ENCODE assay signal across 1 cellular context in the genomic region with DNA sequence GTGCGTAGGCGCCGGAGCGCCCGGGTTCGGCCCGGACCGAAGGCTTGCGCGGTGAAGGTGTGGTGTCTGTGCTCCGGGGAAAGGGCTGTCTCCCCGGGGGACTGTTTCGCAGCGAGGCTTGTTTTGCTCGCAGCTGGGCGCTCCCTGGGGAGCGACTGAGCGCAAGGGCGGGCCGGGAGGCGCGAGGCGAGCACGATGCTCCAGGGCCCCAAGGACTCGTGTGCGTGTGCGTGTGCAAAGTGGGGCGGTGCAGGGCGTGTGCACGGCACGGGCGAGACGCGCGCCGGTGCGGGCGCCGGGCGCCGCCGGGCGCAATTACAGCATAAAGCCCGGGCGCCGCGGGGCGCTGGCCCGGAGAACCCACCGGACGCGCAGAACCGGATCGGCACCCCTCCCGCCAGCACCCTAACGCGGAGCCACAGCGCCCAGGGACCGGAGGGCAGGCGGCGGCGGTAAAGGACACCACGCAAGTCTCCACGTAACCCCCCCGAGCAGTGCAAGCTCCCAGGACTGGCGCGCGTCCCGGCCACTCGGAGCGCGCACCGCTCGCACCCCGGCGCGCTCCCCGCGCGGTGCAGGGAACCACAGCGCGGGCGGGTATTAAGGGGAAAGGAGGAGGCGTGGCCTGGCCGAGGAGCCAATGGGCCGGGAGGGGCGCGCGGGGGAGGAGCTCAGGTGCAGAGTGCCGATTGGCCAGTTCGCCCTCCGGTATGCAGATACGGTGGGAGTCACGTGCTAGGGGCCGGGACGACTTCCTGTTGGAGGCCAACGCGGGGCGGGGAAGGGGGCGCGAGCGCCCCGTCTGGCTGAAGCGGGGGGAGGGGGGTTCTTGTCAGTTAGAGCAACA.
TF ChIP-seq lines count a peak whose summit lies in the region.

A gene with protein sequence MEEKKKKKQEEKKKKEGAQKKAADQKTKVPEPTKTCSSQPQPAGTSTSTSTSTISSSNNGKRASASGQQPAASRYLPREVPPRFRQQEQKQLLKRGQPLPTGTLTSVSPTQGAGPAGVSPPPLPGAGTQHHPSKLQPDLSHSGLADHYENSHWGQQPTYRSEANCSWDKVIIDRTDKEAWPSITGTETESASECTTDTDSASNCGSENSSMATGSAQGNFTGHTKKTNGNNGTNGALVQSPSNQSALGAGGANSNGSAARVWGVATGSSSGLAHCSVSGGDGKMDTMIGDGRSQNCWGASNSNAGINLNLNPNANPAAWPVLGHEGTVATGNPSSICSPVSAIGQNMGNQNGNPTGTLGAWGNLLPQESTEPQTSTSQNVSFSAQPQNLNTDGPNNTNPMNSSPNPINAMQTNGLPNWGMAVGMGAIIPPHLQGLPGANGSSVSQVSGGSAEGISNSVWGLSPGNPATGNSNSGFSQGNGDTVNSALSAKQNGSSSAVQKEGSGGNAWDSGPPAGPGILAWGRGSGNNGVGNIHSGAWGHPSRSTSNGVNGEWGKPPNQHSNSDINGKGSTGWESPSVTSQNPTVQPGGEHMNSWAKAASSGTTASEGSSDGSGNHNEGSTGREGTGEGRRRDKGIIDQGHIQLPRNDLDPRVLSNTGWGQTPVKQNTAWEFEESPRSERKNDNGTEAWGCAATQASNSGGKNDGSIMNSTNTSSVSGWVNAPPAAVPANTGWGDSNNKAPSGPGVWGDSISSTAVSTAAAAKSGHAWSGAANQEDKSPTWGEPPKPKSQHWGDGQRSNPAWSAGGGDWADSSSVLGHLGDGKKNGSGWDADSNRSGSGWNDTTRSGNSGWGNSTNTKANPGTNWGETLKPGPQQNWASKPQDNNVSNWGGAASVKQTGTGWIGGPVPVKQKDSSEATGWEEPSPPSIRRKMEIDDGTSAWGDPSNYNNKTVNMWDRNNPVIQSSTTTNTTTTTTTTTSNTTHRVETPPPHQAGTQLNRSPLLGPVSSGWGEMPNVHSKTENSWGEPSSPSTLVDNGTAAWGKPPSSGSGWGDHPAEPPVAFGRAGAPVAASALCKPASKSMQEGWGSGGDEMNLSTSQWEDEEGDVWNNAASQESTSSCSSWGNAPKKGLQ (N-terminal part only) (plus strand): TSS at position 835 of the 847 bp plus-strand sequence. CDS start 45,504 bp downstream, outside the sequence.

TF ChIP-seq in K562, 482 proteins besides CTCF, POLR2A, EP300 and RAD21 (continued from another document and continues in another):
- TF ChIP-seq, protein P1, sequence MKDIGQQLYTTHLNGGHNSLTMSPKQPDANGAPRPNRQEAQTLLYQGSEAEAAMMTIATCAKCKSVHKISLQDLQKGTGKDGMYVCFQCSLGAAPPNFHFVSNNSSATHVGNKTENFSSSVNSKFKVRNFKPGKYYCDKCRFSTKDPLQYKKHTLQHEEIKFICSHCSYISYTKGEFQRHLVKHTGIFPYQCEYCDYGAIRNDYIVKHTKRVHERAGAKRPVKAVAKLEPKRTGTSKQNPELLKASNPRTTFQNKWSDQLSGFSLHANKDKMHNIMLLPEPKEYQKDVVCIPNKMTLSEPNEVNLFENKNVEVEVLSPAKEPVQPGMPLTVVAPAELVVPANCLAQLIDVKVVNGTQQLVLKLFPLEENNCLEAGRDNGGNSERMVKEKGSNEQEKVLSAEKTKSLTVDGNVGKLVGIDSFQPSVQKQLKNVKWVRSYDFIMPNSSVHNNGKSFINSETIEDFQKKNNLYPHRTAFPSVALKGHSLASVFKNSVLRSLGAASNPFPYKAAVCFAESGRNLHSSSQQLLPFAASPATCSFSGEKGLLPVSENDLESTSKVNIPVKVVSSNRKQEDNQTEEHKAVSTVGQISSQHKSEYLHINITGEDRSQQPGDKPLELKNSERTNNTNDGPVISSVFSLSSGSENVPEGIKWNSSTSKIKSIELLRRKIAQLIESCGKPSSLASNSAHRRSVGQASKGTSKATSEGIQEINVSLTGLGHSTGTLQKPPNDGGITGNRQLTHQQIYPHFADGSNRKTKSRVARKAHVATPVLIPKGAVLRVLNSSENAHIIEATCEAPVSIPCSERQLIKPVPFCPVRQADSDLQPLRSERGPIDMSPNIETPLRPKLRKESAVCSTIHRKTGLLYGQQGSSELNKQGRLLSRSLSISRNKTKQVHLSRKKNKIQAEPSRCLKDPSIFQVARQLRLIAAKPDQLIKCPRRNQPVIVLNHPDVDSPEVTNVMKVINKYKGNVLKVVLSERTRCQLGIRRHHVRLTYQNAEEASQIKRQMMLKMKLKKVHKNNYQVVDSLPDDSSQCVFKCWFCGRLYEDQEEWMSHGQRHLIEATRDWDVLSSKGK (CRISPR knock-in tag; IDR thresholded peaks at IDR 0.05), result no peak
- TF ChIP-seq NR4A1 (CRISPR knock-in tag; IDR thresholded peaks at IDR 0.05), result 0 out of 2 replicates have a peak, but pooled peaks have one; percentile 88
- peak; percentile 70 for TF ChIP-seq NR4A1 (tag; IDR thresholded peaks at IDR 0.05)
- no peak for TF ChIP-seq HDAC1 (IDR thresholded peaks at IDR 0.05)
- no peak for TF ChIP-seq HNRNPL (IDR thresholded peaks at IDR 0.05; ENCODE audit: low read depth, low read length)
- TF ChIP-seq, protein P2, sequence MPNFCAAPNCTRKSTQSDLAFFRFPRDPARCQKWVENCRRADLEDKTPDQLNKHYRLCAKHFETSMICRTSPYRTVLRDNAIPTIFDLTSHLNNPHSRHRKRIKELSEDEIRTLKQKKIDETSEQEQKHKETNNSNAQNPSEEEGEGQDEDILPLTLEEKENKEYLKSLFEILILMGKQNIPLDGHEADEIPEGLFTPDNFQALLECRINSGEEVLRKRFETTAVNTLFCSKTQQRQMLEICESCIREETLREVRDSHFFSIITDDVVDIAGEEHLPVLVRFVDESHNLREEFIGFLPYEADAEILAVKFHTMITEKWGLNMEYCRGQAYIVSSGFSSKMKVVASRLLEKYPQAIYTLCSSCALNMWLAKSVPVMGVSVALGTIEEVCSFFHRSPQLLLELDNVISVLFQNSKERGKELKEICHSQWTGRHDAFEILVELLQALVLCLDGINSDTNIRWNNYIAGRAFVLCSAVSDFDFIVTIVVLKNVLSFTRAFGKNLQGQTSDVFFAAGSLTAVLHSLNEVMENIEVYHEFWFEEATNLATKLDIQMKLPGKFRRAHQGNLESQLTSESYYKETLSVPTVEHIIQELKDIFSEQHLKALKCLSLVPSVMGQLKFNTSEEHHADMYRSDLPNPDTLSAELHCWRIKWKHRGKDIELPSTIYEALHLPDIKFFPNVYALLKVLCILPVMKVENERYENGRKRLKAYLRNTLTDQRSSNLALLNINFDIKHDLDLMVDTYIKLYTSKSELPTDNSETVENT (CRISPR knock-in tag; IDR thresholded peaks at IDR 0.05), result peak; percentile 97
- TF ChIP-seq IRF2 (CRISPR knock-in tag; IDR thresholded peaks at IDR 0.05), result no peak
- TF ChIP-seq CBFB (CRISPR knock-in tag; IDR thresholded peaks at IDR 0.05), result no peak
- TF ChIP-seq GABPB1 (CRISPR knock-in tag; IDR thresholded peaks at IDR 0.05), result peak; percentile 86
- TF ChIP-seq POU5F1 (IDR thresholded peaks at IDR 0.05; ENCODE audit: borderline replicate concordance, low read depth, low read length, partially characterized antibody), result no peak
- TF ChIP-seq THRAP3 (IDR thresholded peaks at IDR 0.05; ENCODE audit: borderline replicate concordance), result no peak
- TF ChIP-seq NFXL1 (CRISPR knock-in tag; IDR thresholded peaks at IDR 0.05), result no peak
- TF ChIP-seq HNRNPUL1 (IDR thresholded peaks at IDR 0.05; ENCODE audit: low read length), result no peak
- no peak for TF ChIP-seq ZC3H8 (IDR thresholded peaks at IDR 0.05)
- peak; percentile 67 for TF ChIP-seq CBFA2T2 (conservative IDR thresholded peaks at IDR 0.05)
- TF ChIP-seq ZNF134 (CRISPR knock-in tag; conservative IDR thresholded peaks at IDR 0.05), result 0 out of 2 replicates have a peak, but pooled peaks have one; percentile 39
- TF ChIP-seq, protein P3, sequence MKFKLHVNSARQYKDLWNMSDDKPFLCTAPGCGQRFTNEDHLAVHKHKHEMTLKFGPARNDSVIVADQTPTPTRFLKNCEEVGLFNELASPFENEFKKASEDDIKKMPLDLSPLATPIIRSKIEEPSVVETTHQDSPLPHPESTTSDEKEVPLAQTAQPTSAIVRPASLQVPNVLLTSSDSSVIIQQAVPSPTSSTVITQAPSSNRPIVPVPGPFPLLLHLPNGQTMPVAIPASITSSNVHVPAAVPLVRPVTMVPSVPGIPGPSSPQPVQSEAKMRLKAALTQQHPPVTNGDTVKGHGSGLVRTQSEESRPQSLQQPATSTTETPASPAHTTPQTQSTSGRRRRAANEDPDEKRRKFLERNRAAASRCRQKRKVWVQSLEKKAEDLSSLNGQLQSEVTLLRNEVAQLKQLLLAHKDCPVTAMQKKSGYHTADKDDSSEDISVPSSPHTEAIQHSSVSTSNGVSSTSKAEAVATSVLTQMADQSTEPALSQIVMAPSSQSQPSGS (CRISPR knock-in tag; IDR thresholded peaks at IDR 0.05), result no peak
- no peak for TF ChIP-seq CHD4 (IDR thresholded peaks at IDR 0.05; ENCODE audit: insufficient read depth, insufficient replicate concordance, low read depth, low read length, poor library complexity, severe bottlenecking)
- peak; percentile 72 for TF ChIP-seq BCOR (IDR thresholded peaks at IDR 0.05)
- TF ChIP-seq, protein P4, sequence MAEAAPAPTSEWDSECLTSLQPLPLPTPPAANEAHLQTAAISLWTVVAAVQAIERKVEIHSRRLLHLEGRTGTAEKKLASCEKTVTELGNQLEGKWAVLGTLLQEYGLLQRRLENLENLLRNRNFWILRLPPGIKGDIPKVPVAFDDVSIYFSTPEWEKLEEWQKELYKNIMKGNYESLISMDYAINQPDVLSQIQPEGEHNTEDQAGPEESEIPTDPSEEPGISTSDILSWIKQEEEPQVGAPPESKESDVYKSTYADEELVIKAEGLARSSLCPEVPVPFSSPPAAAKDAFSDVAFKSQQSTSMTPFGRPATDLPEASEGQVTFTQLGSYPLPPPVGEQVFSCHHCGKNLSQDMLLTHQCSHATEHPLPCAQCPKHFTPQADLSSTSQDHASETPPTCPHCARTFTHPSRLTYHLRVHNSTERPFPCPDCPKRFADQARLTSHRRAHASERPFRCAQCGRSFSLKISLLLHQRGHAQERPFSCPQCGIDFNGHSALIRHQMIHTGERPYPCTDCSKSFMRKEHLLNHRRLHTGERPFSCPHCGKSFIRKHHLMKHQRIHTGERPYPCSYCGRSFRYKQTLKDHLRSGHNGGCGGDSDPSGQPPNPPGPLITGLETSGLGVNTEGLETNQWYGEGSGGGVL (CRISPR knock-in tag; IDR thresholded peaks at IDR 0.05), result no peak
- peak; percentile 89 for TF ChIP-seq RB1 (IDR thresholded peaks at IDR 0.05; ENCODE audit: low read depth)
- TF ChIP-seq, protein P5, sequence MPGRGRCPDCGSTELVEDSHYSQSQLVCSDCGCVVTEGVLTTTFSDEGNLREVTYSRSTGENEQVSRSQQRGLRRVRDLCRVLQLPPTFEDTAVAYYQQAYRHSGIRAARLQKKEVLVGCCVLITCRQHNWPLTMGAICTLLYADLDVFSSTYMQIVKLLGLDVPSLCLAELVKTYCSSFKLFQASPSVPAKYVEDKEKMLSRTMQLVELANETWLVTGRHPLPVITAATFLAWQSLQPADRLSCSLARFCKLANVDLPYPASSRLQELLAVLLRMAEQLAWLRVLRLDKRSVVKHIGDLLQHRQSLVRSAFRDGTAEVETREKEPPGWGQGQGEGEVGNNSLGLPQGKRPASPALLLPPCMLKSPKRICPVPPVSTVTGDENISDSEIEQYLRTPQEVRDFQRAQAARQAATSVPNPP (IDR thresholded peaks at IDR 0.05; ENCODE audit: borderline replicate concordance, insufficient read depth, insufficient read length), result no peak
- no peak for TF ChIP-seq NFATC3 (IDR thresholded peaks at IDR 0.05)
- TF ChIP-seq ZNF561 (CRISPR knock-in tag; conservative IDR thresholded peaks at IDR 0.05), result 0 out of 2 replicates have a peak, but pooled peaks have one; percentile 42
- TF ChIP-seq ZNF57 (CRISPR knock-in tag; IDR thresholded peaks at IDR 0.05), result 0 out of 2 replicates have a peak, but pooled peaks have one; percentile 70
- peak; percentile 98 for TF ChIP-seq BHLHE40 (IDR thresholded peaks at IDR 0.05; ENCODE audit: low read length)
- no peak; the same call in 1 of the 2 replicates for TF ChIP-seq TEAD2 (tag; IDR thresholded peaks at IDR 0.05)
- no peak for TF ChIP-seq NBN (IDR thresholded peaks at IDR 0.05; ENCODE audit: low read depth)
- no peak for TF ChIP-seq NCOA1 (IDR thresholded peaks at IDR 0.05; ENCODE audit: low read depth)
- no peak for TF ChIP-seq GATAD2B (IDR thresholded peaks at IDR 0.05; ENCODE audit: borderline replicate concordance)
- TF ChIP-seq, protein P6, sequence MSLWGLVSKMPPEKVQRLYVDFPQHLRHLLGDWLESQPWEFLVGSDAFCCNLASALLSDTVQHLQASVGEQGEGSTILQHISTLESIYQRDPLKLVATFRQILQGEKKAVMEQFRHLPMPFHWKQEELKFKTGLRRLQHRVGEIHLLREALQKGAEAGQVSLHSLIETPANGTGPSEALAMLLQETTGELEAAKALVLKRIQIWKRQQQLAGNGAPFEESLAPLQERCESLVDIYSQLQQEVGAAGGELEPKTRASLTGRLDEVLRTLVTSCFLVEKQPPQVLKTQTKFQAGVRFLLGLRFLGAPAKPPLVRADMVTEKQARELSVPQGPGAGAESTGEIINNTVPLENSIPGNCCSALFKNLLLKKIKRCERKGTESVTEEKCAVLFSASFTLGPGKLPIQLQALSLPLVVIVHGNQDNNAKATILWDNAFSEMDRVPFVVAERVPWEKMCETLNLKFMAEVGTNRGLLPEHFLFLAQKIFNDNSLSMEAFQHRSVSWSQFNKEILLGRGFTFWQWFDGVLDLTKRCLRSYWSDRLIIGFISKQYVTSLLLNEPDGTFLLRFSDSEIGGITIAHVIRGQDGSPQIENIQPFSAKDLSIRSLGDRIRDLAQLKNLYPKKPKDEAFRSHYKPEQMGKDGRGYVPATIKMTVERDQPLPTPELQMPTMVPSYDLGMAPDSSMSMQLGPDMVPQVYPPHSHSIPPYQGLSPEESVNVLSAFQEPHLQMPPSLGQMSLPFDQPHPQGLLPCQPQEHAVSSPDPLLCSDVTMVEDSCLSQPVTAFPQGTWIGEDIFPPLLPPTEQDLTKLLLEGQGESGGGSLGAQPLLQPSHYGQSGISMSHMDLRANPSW (CRISPR knock-in tag; IDR thresholded peaks at IDR 0.05), result no peak
- peak; percentile 46; the same call in 1 of the 2 replicates for TF ChIP-seq CEBPG (CRISPR knock-in tag; IDR thresholded peaks at IDR 0.05)
- TF ChIP-seq CEBPG (tag; conservative IDR thresholded peaks at IDR 0.05 in 1 of 2, IDR thresholded peaks at IDR 0.05 in 1 of 2), result no peak
- no peak for TF ChIP-seq ZNF707 (CRISPR knock-in tag; conservative IDR thresholded peaks at IDR 0.05)
- TF ChIP-seq ZNF146 (CRISPR knock-in tag; IDR thresholded peaks at IDR 0.05; ENCODE audit: unreplicated experiment), result no peak
- no peak for TF ChIP-seq RBM15 (IDR thresholded peaks at IDR 0.05; ENCODE audit: insufficient read depth, low read length)
- peak; percentile 81; the same call in 1 of the 2 replicates for TF ChIP-seq ZNF717 (CRISPR knock-in tag; IDR thresholded peaks at IDR 0.05)
- no peak for TF ChIP-seq U2AF2 (optimal IDR thresholded peaks at IDR 0.05; ENCODE audit: low read depth, low read length)
- TF ChIP-seq ZNF212 (CRISPR knock-in tag; IDR thresholded peaks at IDR 0.05), result peak; percentile 70; the same call in 1 of the 2 replicates
- TF ChIP-seq FIP1L1 (IDR thresholded peaks at IDR 0.05; ENCODE audit: low read depth, low read length, poor library complexity, severe bottlenecking), result peak; percentile 97
- no peak for TF ChIP-seq CBX8 (IDR thresholded peaks at IDR 0.05; ENCODE audit: borderline replicate concordance, extremely low read depth, low read depth, low read length, poor library complexity, severe bottlenecking)
- TF ChIP-seq, protein P7, sequence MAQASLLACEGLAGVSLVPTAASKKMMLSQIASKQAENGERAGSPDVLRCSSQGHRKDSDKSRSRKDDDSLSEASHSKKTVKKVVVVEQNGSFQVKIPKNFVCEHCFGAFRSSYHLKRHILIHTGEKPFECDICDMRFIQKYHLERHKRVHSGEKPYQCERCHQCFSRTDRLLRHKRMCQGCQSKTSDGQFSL (CRISPR knock-in tag; IDR thresholded peaks at IDR 0.05), result no peak; the same call in 1 of the 2 replicates
- TF ChIP-seq, protein P7 (tag; IDR thresholded peaks at IDR 0.05), result no peak; a peak in 1 of 4 replicates
